1 cellular context compared by ENCODE assay signal in the genomic region with DNA sequence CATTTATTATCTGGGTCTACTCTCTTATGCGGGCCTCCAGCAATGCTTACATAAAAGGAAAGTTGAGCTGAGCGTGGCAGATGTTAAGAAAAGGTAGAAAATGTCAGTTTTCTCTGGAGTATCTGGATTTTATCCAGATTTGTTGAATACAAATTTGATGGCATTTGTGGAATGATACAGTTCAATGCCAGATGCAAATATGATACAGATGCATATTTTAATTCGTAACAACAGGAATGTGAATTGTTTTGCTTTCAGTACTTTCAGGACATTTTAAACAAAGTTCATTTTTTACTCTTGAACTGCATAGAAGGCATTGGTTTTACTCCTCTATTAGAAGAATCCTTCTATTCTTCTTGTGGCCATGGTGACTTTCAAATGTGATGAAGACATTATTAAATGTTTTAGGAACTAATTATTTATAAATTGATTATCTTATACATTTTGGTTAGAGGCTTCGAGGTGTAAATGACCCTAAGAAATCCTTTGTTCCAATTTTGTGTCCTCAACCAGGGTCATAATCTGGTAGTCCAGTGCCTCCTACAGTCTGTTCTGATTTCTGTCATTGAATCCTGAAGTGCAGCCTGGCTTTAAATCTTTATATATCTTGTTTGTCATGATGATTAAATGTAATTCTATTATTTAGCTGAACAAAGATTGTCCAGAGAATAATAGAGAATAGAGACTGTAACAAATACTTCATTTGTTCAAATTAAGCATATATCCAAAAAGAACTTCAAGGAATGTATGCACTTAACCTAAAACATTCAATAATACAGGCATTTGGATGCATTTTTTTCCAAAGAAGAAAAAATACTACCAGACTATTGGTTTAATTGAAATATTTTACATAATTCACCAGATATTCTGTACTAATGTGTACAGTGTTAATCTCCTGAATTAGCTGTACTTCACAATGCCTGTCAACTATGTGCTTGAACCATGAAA.
TF ChIP-seq lines count a peak whose summit lies in the region.

No MANE protein-coding gene starts in this region.

TF ChIP-seq in SK-N-SH treated with all-trans-retinoic acid at 6 μM for 48 hours, 23 proteins besides CTCF, POLR2A, EP300 and RAD21 (continued from another document):
- TF ChIP-seq ZFP30 (CRISPR knock-in tag; IDR thresholded peaks at IDR 0.05) (no peak), GLIS3 (CRISPR knock-in tag; IDR thresholded peaks at IDR 0.05) (no peak), RARB (CRISPR knock-in tag; IDR thresholded peaks at IDR 0.05) (no peak), CSDC2 (CRISPR knock-in tag; IDR thresholded peaks at IDR 0.05) (no peak)
